8 cellular contexts compared by ENCODE assay signal in genomic region chr15:31367730-31368344, GRCh38. TPM values are rescaled to one million over a fixed set of nuclear protein-coding genes. Genes with fewer than 3 reads are reported as not detected.
A peak's percentile ranks its signal among the peaks of the same experiment; 100 is the strongest.
DNase-seq lines count a peak whose midpoint lies in the region; ATAC-seq lines count a peak whose summit lies in the region.

No MANE protein-coding gene starts in this region.

- peak overlapping the region; percentile 70 to 90 (median 86) for H3K4me3 Mint-ChIP-seq in CD8-positive, alpha-beta memory T cell
- peak overlapping the region; percentile 13 for H3K4me3 Mint-ChIP-seq in activated T-helper 2 cell treated with anti-CD3 and anti-CD28 coated beads, Interferon-gamma antibody, Interleukin-2, Interleukin-4, amounts not matched to agents 10 μg/mL and 5 μg/mL and 100 μg/mL, durations not matched to agents 14 hours and 24 hours and 36 hours (ENCODE audit: low read depth)

- intact Hi-C loops in activated T-helper 2 cell treated with anti-CD3 and anti-CD28 coated beads, Interferon-gamma antibody, Interleukin-2, Interleukin-4, amounts not matched to agents 10 μg/mL and 5 μg/mL and 100 μg/mL, durations not matched to agents 14 hours and 24 hours and 36 hours (cut with micrococcal nuclease): loop anchor here (2.0 kb wide), 1 partner anchor 25 kb away; no protein-coding TSS in a partner anchor
- intact Hi-C loops in left colon (cut with DNase I, micrococcal nuclease): no loop called here

- H3K36me3 ChIP-seq in CD8-positive, alpha-beta memory T cell (ENCODE audit: insufficient read depth, low read length): peaks cover 6% of the 10 kb centered on the region
- peaks cover 5 to 8% of the 10 kb centered on the region in 2 donors for H3K36me3 ChIP-seq in mucosa of rectum (ENCODE audit: control insufficient read depth in 2 of 2, insufficient read depth in 2 of 2, low read length in 2 of 2)

- peak overlapping the region; percentile 44 for H3K4me3 ChIP-seq in CD8-positive, alpha-beta memory T cell (ENCODE audit: low read length)
- no peak overlapping the region for H3K4me3 ChIP-seq in mucosa of rectum (ENCODE audit: low read length in 2 of 2)

- ATAC-seq in HG02678 (IDR thresholded peaks at IDR 0.05; ENCODE audit: unreplicated experiment) (peak; percentile 57), left colon (no peak)

- POLR2A ChIA-PET in CD8-positive, alpha-beta memory T cell (lab: Charles Lee): interaction anchor here (0.6 to 12.8 kb wide), 9 partner anchors 11 to 173 kb away, joined by 3 to 145 read pairs (median 6); no protein-coding TSS in a partner anchor

- DNase-seq in CD8-positive, alpha-beta memory T cell: peak in 1 of 5 donors; percentile 22
- no peak for DNase-seq in activated T-helper 2 cell treated with anti-CD3 and anti-CD28 coated beads, Interferon-gamma antibody, Interleukin-2, Interleukin-4, amounts not matched to agents 10 μg/mL and 5 μg/mL and 100 μg/mL, durations not matched to agents 14 hours and 24 hours and 36 hours (ENCODE audit: low spot score)
- DNase-seq in EL (no peak), NCI-H2196 treated with DMSO at 0.1 percent for 48 hours (lab: John Stamatoyannopoulos, UW; ENCODE audit: unreplicated experiment) (no peak), left colon (no peak)
- DNase-seq in stimulated activated CD4-positive, alpha-beta T cell treated with anti-CD3 and anti-CD28 coated beads, Interleukin-12 subunit alpha, Interleukin-12 subunit beta, amount 100 ng/mL, for 4 hours: no peak

- H3K9ac ChIP-seq in mucosa of rectum (ENCODE audit: low read depth in 1 of 2, low read length in 2 of 2): peak overlapping the region; percentile 15 to 73

- H3K36me3 Mint-ChIP-seq in CD8-positive, alpha-beta memory T cell: peaks cover 7 to 37% (median 14%) of the 10 kb centered on the region in 3 donors
- H3K36me3 Mint-ChIP-seq in activated T-helper 2 cell treated with anti-CD3 and anti-CD28 coated beads, Interferon-gamma antibody, Interleukin-2, Interleukin-4, amounts not matched to agents 10 μg/mL and 5 μg/mL and 100 μg/mL, durations not matched to agents 14 hours and 24 hours and 36 hours (ENCODE audit: low read depth): peaks cover 43% of the 10 kb centered on the region

- no peaks in the 10 kb centered on the region for H3K9me3 ChIP-seq in CD8-positive, alpha-beta memory T cell (ENCODE audit: low read length)
- no peaks in the 10 kb centered on the region for H3K9me3 ChIP-seq in mucosa of rectum (ENCODE audit: control insufficient read depth in 2 of 2, low read length in 2 of 2)

- H3K4me1 Mint-ChIP-seq in CD8-positive, alpha-beta memory T cell: peaks cover 89 to 98% (median 91%) of the 10 kb centered on the region in 3 donors
- peaks cover 73% of the 10 kb centered on the region for H3K4me1 Mint-ChIP-seq in activated T-helper 2 cell treated with anti-CD3 and anti-CD28 coated beads, Interferon-gamma antibody, Interleukin-2, Interleukin-4, amounts not matched to agents 10 μg/mL and 5 μg/mL and 100 μg/mL, durations not matched to agents 14 hours and 24 hours and 36 hours (ENCODE audit: low read depth)

- no peaks in the 10 kb centered on the region for H3K27me3 ChIP-seq in CD8-positive, alpha-beta memory T cell (ENCODE audit: insufficient read depth, low read length, poor library complexity, severe bottlenecking)
- H3K27me3 ChIP-seq in mucosa of rectum (ENCODE audit: control insufficient read depth in 2 of 2, insufficient read depth in 2 of 2, low read length in 2 of 2): no peaks in the 10 kb centered on the region

- peaks cover 98% of the 10 kb centered on the region for H3K4me1 ChIP-seq in CD8-positive, alpha-beta memory T cell (ENCODE audit: insufficient read depth, low read length)
- peaks cover 43 to 46% of the 10 kb centered on the region in 2 donors for H3K4me1 ChIP-seq in mucosa of rectum (ENCODE audit: control insufficient read depth in 2 of 2, insufficient read depth in 2 of 2, low read length in 2 of 2)

- peak overlapping the region; percentile 44 for H3K27ac ChIP-seq in CD8-positive, alpha-beta memory T cell (ENCODE audit: low read depth, low read length)
- peak overlapping the region; percentile 74 for H3K27ac ChIP-seq in mucosa of rectum (ENCODE audit: low read depth in 2 of 2, low read length in 2 of 2)

- H3K27me3 Mint-ChIP-seq in CD8-positive, alpha-beta memory T cell: peaks cover 0 to 5% of the 10 kb centered on the region in 2 donors
- H3K27me3 Mint-ChIP-seq in activated T-helper 2 cell treated with anti-CD3 and anti-CD28 coated beads, Interferon-gamma antibody, Interleukin-2, Interleukin-4, amounts not matched to agents 10 μg/mL and 5 μg/mL and 100 μg/mL, durations not matched to agents 14 hours and 24 hours and 36 hours (ENCODE audit: low read depth): no peaks in the 10 kb centered on the region

- H3K27ac Mint-ChIP-seq in CD8-positive, alpha-beta memory T cell: peak overlapping the region; percentile 85 to 99 (median 96)
- peak overlapping the region; percentile 100 for H3K27ac Mint-ChIP-seq in activated T-helper 2 cell treated with anti-CD3 and anti-CD28 coated beads, Interferon-gamma antibody, Interleukin-2, Interleukin-4, amounts not matched to agents 10 μg/mL and 5 μg/mL and 100 μg/mL, durations not matched to agents 14 hours and 24 hours and 36 hours

- peaks cover 0 to 3% (median 0%) of the 10 kb centered on the region in 5 donors for H3K9me3 Mint-ChIP-seq in CD8-positive, alpha-beta memory T cell
- H3K9me3 Mint-ChIP-seq in activated T-helper 2 cell treated with anti-CD3 and anti-CD28 coated beads, Interferon-gamma antibody, Interleukin-2, Interleukin-4, amounts not matched to agents 10 μg/mL and 5 μg/mL and 100 μg/mL, durations not matched to agents 14 hours and 24 hours and 36 hours: peaks cover 8% of the 10 kb centered on the region

- CTCF ChIA-PET in CD8-positive, alpha-beta memory T cell (lab: Charles Lee): interaction anchor here (1.0 to 15.0 kb wide), 13 partner anchors 10 to 169 kb away, joined by 3 to 224 read pairs (median 23); partner anchors contain the start of gene KLF13

RNA-seq across cellular contexts. Expression of gene KLF13, which starts 41.2 kb away (rescaled TPM):
- 100 to 1,000 TPM; 145 to 147 TPM for total RNA-seq in CD8-positive, alpha-beta memory T cell
- polyA plus RNA-seq in CD8-positive, alpha-beta memory T cell: 109 TPM
- total RNA-seq in activated T-helper 2 cell treated with anti-CD3 and anti-CD28 coated beads, Interferon-gamma antibody, Interleukin-2, Interleukin-4, amounts not matched to agents 10 μg/mL and 5 μg/mL and 100 μg/mL, durations not matched to agents 14 hours and 24 hours and 36 hours: 127 and 132 TPM in 2 replicates
- 100 to 1,000 TPM in 1 of 2 donors, 10 to 100 TPM in 1; 36.8 to 103 TPM for total RNA-seq in left colon
